In the genomic region with DNA sequence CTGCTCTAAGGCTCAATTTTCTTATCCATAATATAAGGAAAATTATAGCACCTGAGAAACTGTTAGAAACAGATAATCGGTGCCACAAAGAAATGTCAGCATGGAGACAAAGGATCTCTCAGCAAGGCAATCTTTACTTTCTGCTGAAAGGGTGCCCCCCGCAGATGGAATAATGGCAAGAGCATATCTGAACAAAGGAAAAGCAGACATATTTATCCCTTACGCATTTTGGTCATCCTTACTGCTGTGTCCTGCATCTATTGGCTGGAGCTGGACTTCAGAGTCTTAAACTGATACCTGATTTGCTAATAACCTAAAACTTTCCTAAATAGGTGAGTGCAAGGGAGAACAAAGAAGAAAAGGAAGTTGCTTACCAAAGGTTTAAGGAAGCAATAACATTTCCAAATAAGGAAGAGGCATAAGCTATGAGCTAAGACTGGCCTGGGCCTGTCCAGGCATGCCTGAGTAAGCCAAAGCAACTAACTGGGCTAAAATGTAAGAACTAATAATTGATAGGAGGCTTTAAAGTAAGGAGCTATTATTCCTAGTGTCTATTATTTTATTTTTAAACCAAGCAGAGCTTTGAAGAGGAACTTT, we compare ENCODE assay signal across 1 cellular context.
A peak's percentile ranks its signal among the peaks of the same experiment; 100 is the strongest.
TF ChIP-seq lines count a peak whose summit lies in the region.

No MANE protein-coding gene starts in this region.

TF ChIP-seq in H1, 55 proteins besides CTCF, POLR2A, EP300 and RAD21:
- no peak for TF ChIP-seq CHD7 (IDR thresholded peaks at IDR 0.05; ENCODE audit: insufficient replicate concordance, low read length)
- no peak for TF ChIP-seq TAF1 (IDR thresholded peaks at IDR 0.05; ENCODE audit: low read depth, low read length)
- peak; percentile 91 for TF ChIP-seq SRF (IDR thresholded peaks at IDR 0.05; ENCODE audit: low read depth, low read length)
- no peak for TF ChIP-seq ZNF274 (IDR thresholded peaks at IDR 0.05; ENCODE audit: borderline replicate concordance, extremely low read depth, low read length)
- peak; percentile 62 for TF ChIP-seq NANOG (IDR thresholded peaks at IDR 0.05; ENCODE audit: insufficient read depth, low read depth, low read length, poor library complexity, severe bottlenecking)
